ENCODE assay signal across 8 cellular contexts in the genomic region with DNA sequence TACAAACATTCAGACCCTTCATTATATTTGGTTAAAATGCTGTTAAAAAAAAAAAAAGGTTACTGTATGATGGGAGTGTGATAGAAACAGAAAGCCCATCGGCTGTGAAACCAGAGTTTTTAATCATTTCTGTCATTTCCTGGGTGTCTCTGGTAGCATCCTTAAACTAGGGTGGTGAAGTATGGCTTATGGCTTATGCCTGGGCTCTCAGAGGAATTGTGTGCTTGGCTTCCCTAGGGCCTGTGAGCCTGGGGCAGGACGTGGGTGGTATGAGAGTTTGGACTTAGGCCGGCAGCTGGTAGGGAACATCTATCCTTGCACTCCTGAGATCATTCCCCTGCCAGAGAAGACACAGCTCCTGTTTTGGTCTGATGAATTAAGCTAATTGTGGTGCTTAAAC. TPM values are rescaled to one million over a fixed set of nuclear protein-coding genes. Genes with fewer than 3 reads are reported as not detected.
DNase-seq lines count a peak whose midpoint lies in the region; ATAC-seq and TF ChIP-seq lines count a peak whose summit lies in the region.

No MANE protein-coding gene starts in this region.

- H3K9me3 ChIP-seq in MG63, result no peaks in the 10 kb centered on the region

- TF ChIP-seq CTCF in GM20000 (IDR thresholded peaks at IDR 0.05; ENCODE audit: extremely low read depth, missing control alignments), result no peak

- H3K36me3 ChIP-seq in MG63, result peaks cover 95% of the 10 kb centered on the region

- ATAC-seq in GM18505 (IDR thresholded peaks at IDR 0.05; ENCODE audit: unreplicated experiment) (peak; percentile 53), HG03139 (IDR thresholded peaks at IDR 0.05; ENCODE audit: unreplicated experiment) (peak; percentile 64)

- H3K27me3 ChIP-seq in MG63, result no peaks in the 10 kb centered on the region

- TF ChIP-seq POLR2A in GM18505 (IDR thresholded peaks at IDR 0.05; ENCODE audit: borderline replicate concordance, extremely low read depth, insufficient read depth, insufficient read length), result no peak

- no peak overlapping the region for H3K4me3 ChIP-seq in MG63

- DNase-seq in GM20000 (ENCODE audit: low spot score), result peak; percentile 29
- peak; percentile 21 for DNase-seq in foreskin melanocyte
- DNase-seq in NCI-H1694 treated with DMSO at 0.1 percent for 48 hours (lab: John Stamatoyannopoulos, UW), result no peak
- DNase-seq in MG63, result no peak
- DNase-seq in HuH-7 (ENCODE audit: low spot score), result no peak
- no peak for DNase-seq in mesenteric fat pad (ENCODE audit: low spot score)

RNA-seq across cellular contexts. Expression of a gene that starts 52.2 kb away (rescaled TPM):
- total RNA-seq in MG63 (2014; rRNA removed; shearing (Covaris generic); ENCODE audit: low replicate concordance), result 151 and 229 TPM in 2 replicates
- total RNA-seq in mesenteric fat pad, result 59.1 TPM

Comparison
In these comparisons a context has a peak if more than half of its experiments do, and no peak if none do; other contexts are left out.
1. DNase-seq: peak in GM20000 (single experiment) and foreskin melanocyte (single experiment); none in NCI-H1694 treated with DMSO at 0.1 percent for 48 hours (single experiment), MG63 (single experiment), HuH-7 (single experiment) and mesenteric fat pad (single experiment).